Comparison of ENCODE assay signal across 21 cellular contexts in the genomic region with DNA sequence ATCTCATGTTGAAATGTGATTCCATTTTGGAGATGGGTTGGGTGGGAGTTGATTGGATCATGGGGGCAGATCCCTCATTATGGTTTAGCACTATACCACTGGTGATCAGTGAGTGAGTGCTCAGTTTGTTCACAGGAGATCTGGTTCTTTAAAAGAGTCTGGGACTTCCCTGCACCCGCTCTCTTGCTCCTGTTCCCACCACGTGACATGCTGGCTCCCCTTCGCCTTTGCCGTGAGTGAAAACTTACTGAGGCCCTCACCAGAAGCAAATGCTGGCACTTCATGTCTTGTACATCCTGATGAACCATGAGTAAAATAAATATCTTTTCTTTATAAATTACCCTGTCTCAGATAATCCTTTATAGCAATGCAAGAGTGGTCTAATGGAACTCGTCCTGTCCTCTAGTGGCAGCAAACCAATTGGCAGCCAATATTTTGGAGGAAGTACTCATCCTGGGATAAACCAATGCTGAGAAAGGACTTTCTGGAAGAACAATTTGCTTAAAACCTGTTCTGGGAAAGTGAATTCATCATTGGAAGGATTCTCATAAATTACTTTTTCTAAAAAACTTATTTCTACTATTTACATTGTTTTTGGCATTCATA. TPM values are rescaled to one million over a fixed set of nuclear protein-coding genes. Genes with fewer than 3 reads are reported as not detected.
DNase-seq lines count a peak whose midpoint lies in the region; ATAC-seq and TF ChIP-seq lines count a peak whose summit lies in the region.
"Had no signal": no experiment of that assay in that cellular context is flagged by ENCODE, and none has a peak within 500 bp of the region (broad histone marks: within the 10 kb centered on the region; RNA-seq: fewer than 3 reads in every experiment).

No MANE protein-coding gene starts in this region.

- H3K4me1 ChIP-seq in Panc1 (ENCODE audit: control insufficient read depth, insufficient read depth, low read length) (no peaks in the 10 kb centered on the region), mesenchymal stem cell (ENCODE audit: control insufficient read depth, insufficient read depth, low read depth, low read length) (no peaks in the 10 kb centered on the region)
- H3K4me1 ChIP-seq: A549, lower lobe of right lung, stomach, vagina had no signal

- BruUV-seq in Panc1 (replicated peaks; lab: Mats Ljungman, UMichigan), result no TSS peak

- no peak for ATAC-seq in Panc1
- ATAC-seq: A549; activated CD8-positive, alpha-beta T cell treated with anti-CD3 and anti-CD28 coated beads for 36 hours; lower lobe of right lung had no signal

- no peak overlapping the region for H2AK5ac ChIP-seq in mesenchymal stem cell (ENCODE audit: low read length, severe bottlenecking)

- in situ Hi-C loops in Panc1 (cut with HindIII; ENCODE audit: low pct_unique_long_range_greater_than_20kb, low sequenced_read_pairs), result no loop called here

- H3K23ac ChIP-seq in mesenchymal stem cell (ENCODE audit: low read length in 2 of 2), result no peak overlapping the region

- no peak overlapping the region for H3K14ac ChIP-seq in mesenchymal stem cell (ENCODE audit: low read length in 2 of 2)

- no peak overlapping the region for H3K4me2 ChIP-seq in mesenchymal stem cell (ENCODE audit: low read length, poor library complexity, severe bottlenecking)
- H3K4me2 ChIP-seq: A549 had no signal

- DNase-seq in NCI-H82 (lab: John Stamatoyannopoulos, UW) (peak; percentile 20), NCI-H82 treated with DMSO at 0.1 percent for 48 hours (lab: John Stamatoyannopoulos, UW; ENCODE audit: unreplicated experiment) (no peak), Panc1 (ENCODE audit: low read depth, low spot score) (no peak), epithelial cell of proximal tubule (ENCODE audit: low read depth) (no peak), retinal pigment epithelial cell (ENCODE audit: low read depth) (no peak), posterior cingulate gyrus (no peak), ureter (ENCODE audit: low spot score) (no peak), mesenchymal stem cell (no peak)
- DNase-seq: activated CD8-positive, alpha-beta T cell treated with anti-CD3 and anti-CD28 coated beads for 36 hours; CD4-positive, CD25-positive, alpha-beta regulatory T cell; effector memory CD4-positive, alpha-beta T cell; Karpas-422; lower lobe of right lung; NCI-H146; NCI-H446 treated with DMSO at 0.1 percent for 48 hours; stomach; SW 1271 had no signal

- no peaks in the 10 kb centered on the region for H3K36me3 ChIP-seq in Panc1 (ENCODE audit: control insufficient read depth, insufficient read depth, low read length)
- H3K36me3 ChIP-seq in mesenchymal stem cell (ENCODE audit: control insufficient read depth in 1 of 2, insufficient read depth in 2 of 2, low read depth in 1 of 2, low read length in 2 of 2), result no peaks in the 10 kb centered on the region
- H3K36me3 ChIP-seq: lower lobe of right lung, stomach, vagina had no signal

- H2BK15ac ChIP-seq in mesenchymal stem cell (ENCODE audit: low read depth, poor library complexity, severe bottlenecking), result no peak overlapping the region

- H3K9ac ChIP-seq in mesenchymal stem cell (ENCODE audit: low read length), result no peak overlapping the region

- no peak overlapping the region for H3K27ac ChIP-seq in Panc1 (ENCODE audit: low read length)
- H3K27ac ChIP-seq in mesenchymal stem cell (ENCODE audit: low read length, poor library complexity, severe bottlenecking), result no peak overlapping the region
- H3K27ac ChIP-seq: A549, lower lobe of right lung, stomach, vagina had no signal

- H4K91ac ChIP-seq in mesenchymal stem cell (ENCODE audit: low read length), result no peak overlapping the region

- no peak overlapping the region for H3K4ac ChIP-seq in mesenchymal stem cell (ENCODE audit: low read depth in 1 of 2, low read length in 2 of 2)

- H3K9me3 ChIP-seq in Panc1 (ENCODE audit: control insufficient read depth, insufficient read depth, low read depth, low read length) (no peaks in the 10 kb centered on the region), mesenchymal stem cell (ENCODE audit: control insufficient read depth, low read length) (peaks cover 4% of the 10 kb centered on the region)
- H3K9me3 ChIP-seq: A549, lower lobe of right lung, vagina had no signal

- H3K27me3 ChIP-seq in Panc1 (ENCODE audit: control insufficient read depth, insufficient read depth, low read length) (no peaks in the 10 kb centered on the region), mesenchymal stem cell (ENCODE audit: control insufficient read depth in 1 of 2, insufficient read depth in 1 of 2, low read length in 2 of 2) (no peaks in the 10 kb centered on the region)
- H3K27me3 ChIP-seq: stomach, vagina had no signal

- 65% methylated on average over 2 of the region's 5 CpGs for WGBS in mesenchymal stem cell

- no peak overlapping the region for H2BK12ac ChIP-seq in mesenchymal stem cell (ENCODE audit: low read length in 2 of 2)

- no peaks in the 10 kb centered on the region for H3K79me1 ChIP-seq in mesenchymal stem cell (replicated peaks; ENCODE audit: low read length, poor library complexity, severe bottlenecking)

- H2AFZ ChIP-seq in mesenchymal stem cell (ENCODE audit: low read depth, low read length), result no peak overlapping the region

- no peak overlapping the region for H2BK5ac ChIP-seq in mesenchymal stem cell (ENCODE audit: low read depth, low read length, poor library complexity, severe bottlenecking)

- no peak overlapping the region for H4K8ac ChIP-seq in mesenchymal stem cell (ENCODE audit: low read length)

- no peak overlapping the region for H3K4me3 ChIP-seq in Panc1 (ENCODE audit: low read depth in 2 of 2, low read length in 2 of 2)
- no peak overlapping the region for H3K4me3 ChIP-seq in epithelial cell of proximal tubule (ENCODE audit: low read depth, low read length)
- H3K4me3 ChIP-seq in retinal pigment epithelial cell (ENCODE audit: low read length), result no peak overlapping the region
- no peak overlapping the region for H3K4me3 ChIP-seq in mesenchymal stem cell (ENCODE audit: insufficient read depth in 1 of 2, low read depth in 1 of 2, low read length in 2 of 2)
- H3K4me3 ChIP-seq: A549, lower lobe of right lung, stomach, vagina had no signal

- CTCF ChIA-PET in Panc1 (lab: Charles Lee), result no interaction called here

- POLR2A ChIA-PET in Panc1 (lab: Charles Lee), result no interaction called here

- intact Hi-C loops in Panc1 (cut with micrococcal nuclease; ENCODE audit: unreplicated experiment) (no loop called here), posterior cingulate gyrus (cut with DNase I) (no loop called here)

- H3K18ac ChIP-seq in mesenchymal stem cell (ENCODE audit: low read depth in 1 of 2, low read length in 2 of 2), result no peak overlapping the region

- TF ChIP-seq CTCF in Panc1 (IDR thresholded peaks at IDR 0.05), result peak; percentile 26; the same call in 1 of the 2 replicates
- TF ChIP-seq CTCF in epithelial cell of proximal tubule (conservative IDR thresholded peaks at IDR 0.05; ENCODE audit: low read depth, low read length), result peak; percentile 75
- TF ChIP-seq CTCF in retinal pigment epithelial cell (conservative IDR thresholded peaks at IDR 0.05; ENCODE audit: low read depth, low read length), result peak; percentile 9

- H2BK120ac ChIP-seq in mesenchymal stem cell (ENCODE audit: low read depth, low read length), result no peak overlapping the region

RNA-seq across cellular contexts. Expression of a gene that starts 27.8 kb away (rescaled TPM):
- not detected for total RNA-seq in Panc1 (2021; ENCODE audit: unreplicated experiment)
- polyA plus RNA-seq in Panc1 (2012; ENCODE audit: insufficient read length), result not detected
- not detected in 2 replicates for total RNA-seq in epithelial cell of proximal tubule
- total RNA-seq in ureter, result not detected
- 0.03 TPM for polyA plus RNA-seq in mesenchymal stem cell (2013, experiment 1 of 2)
- polyA plus RNA-seq in mesenchymal stem cell (2013, experiment 2 of 2), result not detected
- total RNA-seq: activated CD8-positive, alpha-beta T cell treated with anti-CD3 and anti-CD28 coated beads for 36 hours; activated T-helper 1 cell treated with anti-CD3 and anti-CD28 coated beads, Interleukin-12 subunit alpha, Interleukin-12 subunit beta, Interleukin-2, Interleukin-4 antibody, amounts not matched to agents 30 ng/mL and 10 ng/mL and 1 ng/mL, durations not matched to agents 14 hours and 24 hours and 36 hours; CD4-positive, CD25-positive, alpha-beta regulatory T cell; lower lobe of right lung; renal cortical epithelial cell; vagina had no signal
- polyA plus RNA-seq: A549; CD4-positive, CD25-positive, alpha-beta regulatory T cell had no signal

RNA-seq across cellular contexts. Expression of a gene that starts 54.4 kb away (rescaled TPM):
- total RNA-seq in Panc1 (2021; ENCODE audit: unreplicated experiment) (1.3 TPM), epithelial cell of proximal tubule (0.46 TPM in 1 of 2 replicates, not detected in the other), ureter (6.0 TPM)
- 0.58 TPM for polyA plus RNA-seq in Panc1 (2012; ENCODE audit: insufficient read length)
- polyA plus RNA-seq in mesenchymal stem cell (2013, experiment 1 of 2), result not detected
- not detected for polyA plus RNA-seq in mesenchymal stem cell (2013, experiment 2 of 2)
- total RNA-seq: activated CD8-positive, alpha-beta T cell treated with anti-CD3 and anti-CD28 coated beads for 36 hours; activated T-helper 1 cell treated with anti-CD3 and anti-CD28 coated beads, Interleukin-12 subunit alpha, Interleukin-12 subunit beta, Interleukin-2, Interleukin-4 antibody, amounts not matched to agents 30 ng/mL and 10 ng/mL and 1 ng/mL, durations not matched to agents 14 hours and 24 hours and 36 hours; CD4-positive, CD25-positive, alpha-beta regulatory T cell had no signal
- polyA plus RNA-seq: A549; CD4-positive, CD25-positive, alpha-beta regulatory T cell had no signal

Comparison
In these comparisons a context has a peak if more than half of its experiments do, and no peak if none do; other contexts are left out.
1. CTCF ChIP-seq: peak in every context shown above with its lines; median percentile 75 in epithelial cell of proximal tubule; 26 in Panc1; 9 in retinal pigment epithelial cell.